Comparison of ENCODE assay signal across 8 cellular contexts in genomic region chr13:100392709-100393630, GRCh38.
DNase-seq lines count a peak whose midpoint lies in the region; ATAC-seq and TF ChIP-seq lines count a peak whose summit lies in the region.

No MANE protein-coding gene starts in this region.

- H3K4me3 Mint-ChIP-seq in activated naive CD4-positive, alpha-beta T cell treated with anti-CD3 and anti-CD28 coated beads for 36 hours: no peak overlapping the region

- H3K9me3 Mint-ChIP-seq in activated naive CD4-positive, alpha-beta T cell treated with anti-CD3 and anti-CD28 coated beads for 36 hours: no peaks in the 10 kb centered on the region

- no peak for TF ChIP-seq POLR2A in Peyer's patch (IDR thresholded peaks at IDR 0.05)

- H3K4me3 ChIP-seq in Peyer's patch: no peak overlapping the region
- H3K4me3 ChIP-seq in heart right ventricle: no peak overlapping the region
- H3K4me3 ChIP-seq in skin epidermis: no peak overlapping the region

- ATAC-seq in HG02798 (IDR thresholded peaks at IDR 0.05; ENCODE audit: poor library complexity, unreplicated experiment): peak; percentile 41
- peak; percentile 90 to 100 (median 94) for ATAC-seq in heart right ventricle

- whole genome bisulfite sequencing in heart right ventricle, 2 donors: 78 to 83% methylated on average over 12 of the region's 12 CpGs

- TF ChIP-seq CTCF in Peyer's patch (IDR thresholded peaks at IDR 0.05) (no peak), heart right ventricle (IDR thresholded peaks at IDR 0.05) (no peak)

- CTCF ChIA-PET in activated naive CD4-positive, alpha-beta T cell treated with anti-CD3 and anti-CD28 coated beads for 36 hours (lab: Charles Lee): no interaction called here

- peaks cover 24% of the 10 kb centered on the region for H3K4me1 Mint-ChIP-seq in activated naive CD4-positive, alpha-beta T cell treated with anti-CD3 and anti-CD28 coated beads for 36 hours (ENCODE audit: low read depth)

- intact Hi-C loops in activated naive CD4-positive, alpha-beta T cell treated with anti-CD3 and anti-CD28 coated beads for 36 hours (cut with micrococcal nuclease): loop anchor here (1.0 to 10.0 kb wide), 7 partner anchors 30 to 1234 kb away; partner anchors contain the start of genes GGACT and TMTC4
- intact Hi-C loops in heart right ventricle (cut with DNase I): no loop called here

- H3K27ac Mint-ChIP-seq in activated naive CD4-positive, alpha-beta T cell treated with anti-CD3 and anti-CD28 coated beads for 36 hours: no peak overlapping the region

- H3K36me3 ChIP-seq in Peyer's patch: no peaks in the 10 kb centered on the region
- no peaks in the 10 kb centered on the region for H3K36me3 ChIP-seq in heart right ventricle

- peak; percentile 94 for DNase-seq in Daoy (ENCODE audit: low read depth)
- DNase-seq in Peyer's patch: peak in 2 of 3 donors; percentile 23 to 88
- DNase-seq in activated naive CD4-positive, alpha-beta T cell treated with anti-CD3 and anti-CD28 coated beads for 36 hours: peak; percentile 88
- peak; percentile 18 to 71 for DNase-seq in heart right ventricle
- DNase-seq in putamen (ENCODE audit: low spot score): no peak
- no peak for DNase-seq in NCI-H2029 treated with DMSO at 0.1 percent for 48 hours (lab: John Stamatoyannopoulos, UW)

- H3K9me3 ChIP-seq in Peyer's patch (no peaks in the 10 kb centered on the region), heart right ventricle (no peaks in the 10 kb centered on the region)

- no peaks in the 10 kb centered on the region for H3K27me3 ChIP-seq in Peyer's patch
- H3K27me3 ChIP-seq in heart right ventricle: no peaks in the 10 kb centered on the region

- H3K27ac ChIP-seq in Peyer's patch (peak overlapping the region in 3 of 4 donors; percentile 30 to 54 (median 36)), heart right ventricle (peak overlapping the region in 9 of 10 donors; percentile 29 to 78 (median 64)), skin epidermis (peak overlapping the region in 18 of 21 experiments; percentile 3 to 81 (median 60))

- H3K27me3 Mint-ChIP-seq in activated naive CD4-positive, alpha-beta T cell treated with anti-CD3 and anti-CD28 coated beads for 36 hours (ENCODE audit: low read depth): no peaks in the 10 kb centered on the region

- no peaks in the 10 kb centered on the region for H3K4me1 ChIP-seq in Peyer's patch
- peaks cover 0 to 32% (median 10%) of the 10 kb centered on the region in 9 donors for H3K4me1 ChIP-seq in heart right ventricle

- H3K36me3 Mint-ChIP-seq in activated naive CD4-positive, alpha-beta T cell treated with anti-CD3 and anti-CD28 coated beads for 36 hours (ENCODE audit: low read depth): no peaks in the 10 kb centered on the region

Comparison
In these comparisons a context has a peak if more than half of its experiments do, and no peak if none do; other contexts are left out.
1. DNase-seq: peak in Daoy (single experiment), Peyer's patch (2 of 3), activated naive CD4-positive, alpha-beta T cell treated with anti-CD3 and anti-CD28 coated beads for 36 hours (single experiment) and heart right ventricle (2 of 2); none in putamen (single experiment) and NCI-H2029 treated with DMSO at 0.1 percent for 48 hours (single experiment).
2. Peak in every context shown above with its lines, with median percentiles within 50 percentile points of each other: H3K27ac ChIP-seq.